In the genomic region with DNA sequence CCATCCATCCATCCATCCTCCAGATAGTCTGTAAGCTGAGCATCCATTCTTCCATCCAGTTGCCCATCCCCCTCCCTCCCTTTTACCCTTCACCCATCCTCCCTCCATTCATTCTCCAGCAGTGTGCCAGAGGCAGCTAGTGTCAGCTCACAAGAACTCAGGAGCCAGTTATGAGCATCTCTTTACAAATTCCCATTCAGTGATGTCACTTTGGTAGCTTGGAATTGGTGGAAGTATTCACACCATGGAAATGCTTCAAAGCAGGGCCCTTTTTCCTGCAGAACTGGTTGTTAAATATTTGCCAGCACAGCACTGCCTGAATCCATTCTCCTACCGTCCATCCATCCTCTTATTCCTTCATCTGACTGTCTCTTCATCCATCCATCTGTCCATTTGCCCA, we compare ENCODE assay signal across 24 cellular contexts.
DNase-seq lines count a peak whose midpoint lies in the region; ATAC-seq, FAIRE-seq and TF ChIP-seq lines count a peak whose summit lies in the region.
"Had no signal": no experiment of that assay in that cellular context is flagged by ENCODE, and none has a peak within 500 bp of the region (broad histone marks: within the 10 kb centered on the region; RNA-seq: fewer than 3 reads in every experiment).

No MANE protein-coding gene starts in this region.

- no peak overlapping the region for H2AFZ ChIP-seq in HepG2 (ENCODE audit: low read length)
- H2AFZ ChIP-seq in astrocyte (ENCODE audit: low read depth, low read length), result no peak overlapping the region

- H3K27me3 ChIP-seq in HepG2 (ENCODE audit: control insufficient read depth in 1 of 2, insufficient read depth in 2 of 2, low read length in 2 of 2) (no peaks in the 10 kb centered on the region), right lobe of liver (no peaks in the 10 kb centered on the region), astrocyte (ENCODE audit: insufficient read depth, low read length) (no peaks in the 10 kb centered on the region), upper lobe of left lung (no peaks in the 10 kb centered on the region)
- H3K27me3 ChIP-seq: esophagus squamous epithelium, thyroid gland had no signal

- H3K4me2 ChIP-seq in HepG2 (ENCODE audit: low read depth, low read length), result no peak overlapping the region
- H3K4me2 ChIP-seq in astrocyte (ENCODE audit: low read length), result no peak overlapping the region
- H3K4me2 ChIP-seq: A549 had no signal

- H3K9ac ChIP-seq in HepG2 (ENCODE audit: insufficient read depth, low read depth, low read length), result no peak overlapping the region
- H3K9ac ChIP-seq in astrocyte (ENCODE audit: low read length), result no peak overlapping the region

- CTCF ChIA-PET in HepG2 (lab: Yijun Ruan, JAX; ENCODE audit: low intra/inter-chr PET ratio, low total read pairs), result no interaction called here
- CTCF ChIA-PET in HEK293T (lab: Yijun Ruan, JAX), result interaction anchor here (0.9 kb wide), 1 partner anchor 117 kb away, joined by 3 read pairs; no protein-coding TSS in a partner anchor

- H3K79me2 ChIP-seq in HepG2 (ENCODE audit: insufficient read depth, low read length) (no peaks in the 10 kb centered on the region), astrocyte (ENCODE audit: insufficient read depth, low read length) (no peaks in the 10 kb centered on the region)

- TF ChIP-seq CTCF in HepG2 (CRISPR knock-in tag; IDR thresholded peaks at IDR 0.05) (no peak), right lobe of liver (IDR thresholded peaks at IDR 0.05) (no peak), astrocyte (IDR thresholded peaks at IDR 0.05; ENCODE audit: insufficient read depth, low read depth, low read length) (no peak), upper lobe of left lung (IDR thresholded peaks at IDR 0.05) (no peak)

- H3K27me3 Mint-ChIP-seq in astrocyte (ENCODE audit: low read depth, unreplicated experiment), result peaks cover 1% of the 10 kb centered on the region

- H3K27ac Mint-ChIP-seq in astrocyte (ENCODE audit: unreplicated experiment), result peak overlapping the region; percentile 5
- H3K27ac Mint-ChIP-seq: activated naive CD8-positive, alpha-beta T cell treated with anti-CD3 and anti-CD28 coated beads, Interleukin-2, amount 50 U/mL, for 24 hours; stimulated activated naive B cell treated with anti-CD40 and anti-IgM and Interleukin-4, amounts not matched to agents 10 μg/mL and 1 μg/mL and 100 μg/mL, for 72 hours had no signal

- H3K9me3 ChIP-seq in HepG2 (ENCODE audit: low read length) (no peaks in the 10 kb centered on the region), right lobe of liver (no peaks in the 10 kb centered on the region), astrocyte (ENCODE audit: insufficient read depth, low read depth, low read length) (no peaks in the 10 kb centered on the region), upper lobe of left lung (no peaks in the 10 kb centered on the region)
- H3K9me3 ChIP-seq: A549, esophagus squamous epithelium, thyroid gland had no signal

- DNase-seq in HepG2 (ENCODE audit: low spot score), result no peak
- no peak for DNase-seq in right lobe of liver
- DNase-seq in astrocyte (ENCODE audit: low read depth), result peak; percentile 54
- DNase-seq in iris pigment epithelial cell (ENCODE audit: low read depth), result peak; percentile 54
- DNase-seq in NCI-H2107 treated with DMSO at 0.1 percent for 48 hours (lab: John Stamatoyannopoulos, UW; ENCODE audit: unreplicated experiment), result no peak
- no peak for DNase-seq in HEK293T (ENCODE audit: extremely low spot score)
- DNase-seq in upper lobe of left lung, result no peak
- DNase-seq in T-helper 9 cell, result no peak
- DNase-seq: activated CD4-positive, alpha-beta T cell treated with anti-CD3 and anti-CD28 coated beads for 4 hours; activated naive CD8-positive, alpha-beta T cell treated with anti-CD3 and anti-CD28 coated beads, Interleukin-2, amount 50 U/mL, for 24 hours; CD4-positive, CD25-positive, alpha-beta regulatory T cell; central memory CD4-positive, alpha-beta T cell; effector memory CD4-positive, alpha-beta T cell; esophagus squamous epithelium; KBM-7; mammary epithelial cell; NCI-H2029 treated with DMSO at 0.1 percent for 48 hours; occipital lobe; stimulated activated naive B cell treated with anti-CD40 and anti-IgM and Interleukin-4, amounts not matched to agents 10 μg/mL and 1 μg/mL and 100 μg/mL, for 72 hours; thyroid gland had no signal

- 94% methylated on average over 1 of the region's 1 CpG for WGBS in HepG2 (ENCODE audit: low lambda C conversion rate)
- 27% methylated on average over 1 of the region's 1 CpG for WGBS in right lobe of liver (ENCODE audit: insufficient coverage, low coverage, low lambda C conversion rate, missing lambda C conversion rate)
- 55 to 69% methylated on average over 1 of the region's 1 CpG for WGBS in upper lobe of left lung, 2 donors

- intact Hi-C loops in HepG2 (cut with micrococcal nuclease; ENCODE audit: unreplicated experiment) (no loop called here), right lobe of liver (cut with DNase I) (no loop called here)

- TF ChIP-seq POLR2A in HepG2 (IDR thresholded peaks at IDR 0.05; ENCODE audit: insufficient read depth in 1 of 2, low read depth in 2 of 2, low read length in 2 of 2) (no peak), right lobe of liver (IDR thresholded peaks at IDR 0.05) (no peak), upper lobe of left lung (IDR thresholded peaks at IDR 0.05) (no peak)

- H3K4me1 ChIP-seq in HepG2 (ENCODE audit: insufficient read depth, low read length), result no peaks in the 10 kb centered on the region
- H3K4me1 ChIP-seq in right lobe of liver, result no peaks in the 10 kb centered on the region
- no peaks in the 10 kb centered on the region for H3K4me1 ChIP-seq in astrocyte (ENCODE audit: insufficient read depth, low read length)
- peaks cover 0 to under 1% (median 0%) of the 10 kb centered on the region in 4 donors for H3K4me1 ChIP-seq in upper lobe of left lung
- H3K4me1 ChIP-seq: A549, thyroid gland had no signal

- in situ Hi-C loops in HepG2 (cut with HindIII; ENCODE audit: extremely low pct_ligation_motif_present, low pct_unique_long_range_greater_than_20kb), result no loop called here

- FAIRE-seq in HepG2 (lab: Jason Lieb, UNC), result no peak
- FAIRE-seq in astrocyte (lab: Jason Lieb, UNC), result peak; percentile 84
- FAIRE-seq: A549, islet of Langerhans, TTC549 had no signal

- H3K36me3 ChIP-seq in HepG2 (replicated peaks in 1 of 2; ENCODE audit: control insufficient read depth in 1 of 2, insufficient read depth in 2 of 2, low read length in 2 of 2) (peaks cover 38 to 89% of the 10 kb centered on the region in 2 experiments), right lobe of liver (peaks cover 0 to 90% (median 38%) of the 10 kb centered on the region in 4 donors), astrocyte (ENCODE audit: insufficient read depth, low read length) (no peaks in the 10 kb centered on the region), upper lobe of left lung (no peaks in the 10 kb centered on the region)

- ATAC-seq in HepG2 (no peak), right lobe of liver (no peak), upper lobe of left lung (ENCODE audit: low FRiP score in 2 of 2) (no peak)
- ATAC-seq: A549; activated naive CD8-positive, alpha-beta T cell treated with anti-CD3 and anti-CD28 coated beads, Interleukin-2, amount 50 U/mL, for 24 hours; sciatic nerve; stimulated activated naive B cell treated with anti-CD40 and anti-IgM and Interleukin-4, amounts not matched to agents 10 μg/mL and 1 μg/mL and 100 μg/mL, for 72 hours had no signal

- peaks cover 11% of the 10 kb centered on the region for H3K36me3 Mint-ChIP-seq in astrocyte (ENCODE audit: low read depth, unreplicated experiment)
- H3K36me3 Mint-ChIP-seq: CD4-positive, CD25-positive, alpha-beta regulatory T cell; stimulated activated naive B cell treated with anti-CD40 and anti-IgM and Interleukin-4, amounts not matched to agents 10 μg/mL and 1 μg/mL and 100 μg/mL, for 72 hours had no signal

- no peaks in the 10 kb centered on the region for H3K9me3 Mint-ChIP-seq in astrocyte (ENCODE audit: unreplicated experiment)
- H3K9me3 Mint-ChIP-seq: activated naive CD8-positive, alpha-beta T cell treated with anti-CD3 and anti-CD28 coated beads, Interleukin-2, amount 50 U/mL, for 24 hours; CD4-positive, CD25-positive, alpha-beta regulatory T cell; stimulated activated naive B cell treated with anti-CD40 and anti-IgM and Interleukin-4, amounts not matched to agents 10 μg/mL and 1 μg/mL and 100 μg/mL, for 72 hours had no signal

- H3K4me3 ChIP-seq in HepG2 (replicated peaks in 1 of 3; ENCODE audit: insufficient read depth in 1 of 3, low read depth in 2 of 3, low read length in 3 of 3), result no peak overlapping the region
- no peak overlapping the region for H3K4me3 ChIP-seq in right lobe of liver
- no peak overlapping the region for H3K4me3 ChIP-seq in astrocyte (ENCODE audit: insufficient read depth, low read depth, low read length)
- H3K4me3 ChIP-seq in upper lobe of left lung, result no peak overlapping the region
- H3K4me3 ChIP-seq: A549, esophagus squamous epithelium, thyroid gland had no signal

- BruUV-seq in HepG2 (replicated peaks; lab: Mats Ljungman, UMichigan), result no TSS peak

- peaks cover 13% of the 10 kb centered on the region for H3K4me1 Mint-ChIP-seq in astrocyte (ENCODE audit: low read depth, unreplicated experiment)
- H3K4me1 Mint-ChIP-seq: activated naive CD8-positive, alpha-beta T cell treated with anti-CD3 and anti-CD28 coated beads, Interleukin-2, amount 50 U/mL, for 24 hours; CD4-positive, CD25-positive, alpha-beta regulatory T cell; stimulated activated naive B cell treated with anti-CD40 and anti-IgM and Interleukin-4, amounts not matched to agents 10 μg/mL and 1 μg/mL and 100 μg/mL, for 72 hours had no signal

- POLR2A ChIA-PET in HepG2 (lab: Yijun Ruan, JAX) (interaction anchor here (1.3 to 1.4 kb wide), 3 partner anchors 12 to 42 kb away, joined by 3 read pairs; no protein-coding TSS in a partner anchor), HEK293T (lab: Yijun Ruan, JAX) (no interaction called here)

- H4K20me1 ChIP-seq in HepG2 (ENCODE audit: insufficient read depth, low read length) (peaks cover 7% of the 10 kb centered on the region; the same call in 1 of the 2 replicates), astrocyte (ENCODE audit: insufficient read depth, low read length) (no peaks in the 10 kb centered on the region)

- no peak for TF ChIP-seq EP300 in HepG2 (IDR thresholded peaks at IDR 0.05; ENCODE audit: low read depth in 2 of 2, low read length in 2 of 2)
- TF ChIP-seq EP300 in HepG2 (CRISPR knock-in tag; IDR thresholded peaks at IDR 0.05; ENCODE audit: borderline replicate concordance), result no peak
- no peak for TF ChIP-seq EP300 in upper lobe of left lung (IDR thresholded peaks at IDR 0.05)

- no peak overlapping the region for H3K4me3 Mint-ChIP-seq in astrocyte (ENCODE audit: unreplicated experiment)
- H3K4me3 Mint-ChIP-seq: activated naive CD8-positive, alpha-beta T cell treated with anti-CD3 and anti-CD28 coated beads, Interleukin-2, amount 50 U/mL, for 24 hours; CD4-positive, CD25-positive, alpha-beta regulatory T cell; stimulated activated naive B cell treated with anti-CD40 and anti-IgM and Interleukin-4, amounts not matched to agents 10 μg/mL and 1 μg/mL and 100 μg/mL, for 72 hours had no signal

- no peak for TF ChIP-seq RAD21 in HepG2 (CRISPR knock-in tag; IDR thresholded peaks at IDR 0.05)

- H3K27ac ChIP-seq in HepG2 (ENCODE audit: extremely low read length, insufficient read depth, low read length) (no peak overlapping the region), right lobe of liver (no peak overlapping the region), astrocyte (ENCODE audit: low read depth, low read length) (no peak overlapping the region), upper lobe of left lung (no peak overlapping the region)
- H3K27ac ChIP-seq: A549, esophagus squamous epithelium, thyroid gland had no signal

Comparison
In these comparisons a context has a peak if more than half of its experiments do, and no peak if none do; other contexts are left out.
1. DNase-seq: peak in astrocyte (single experiment) and iris pigment epithelial cell (single experiment); none in HepG2 (single experiment), right lobe of liver (0 of 3), NCI-H2107 treated with DMSO at 0.1 percent for 48 hours (single experiment), HEK293T (single experiment), upper lobe of left lung (0 of 2) and T-helper 9 cell (single experiment).